Comparison of ENCODE assay signal across 14 cellular contexts in genomic region chr6:20038805-20039204, GRCh38.
DNase-seq lines count a peak whose midpoint lies in the region; ATAC-seq and TF ChIP-seq lines count a peak whose summit lies in the region.
"Had no signal": no experiment of that assay in that cellular context is flagged by ENCODE, and none has a peak within 500 bp of the region (broad histone marks: within the 10 kb centered on the region; RNA-seq: fewer than 3 reads in every experiment).

No MANE protein-coding gene starts in this region.

- no peaks in the 10 kb centered on the region for H3K36me3 Mint-ChIP-seq in activated CD4-positive, alpha-beta T cell treated with anti-CD3 and anti-CD28 coated beads for 36 hours (ENCODE audit: low read depth)

- ATAC-seq in activated CD4-positive, alpha-beta T cell treated with anti-CD3 and anti-CD28 coated beads for 36 hours: peak; percentile 47
- ATAC-seq in foreskin keratinocyte: no peak

- H3K27me3 Mint-ChIP-seq in activated CD4-positive, alpha-beta T cell treated with anti-CD3 and anti-CD28 coated beads for 36 hours: peaks cover 4% of the 10 kb centered on the region

- H3K27ac Mint-ChIP-seq in activated CD4-positive, alpha-beta T cell treated with anti-CD3 and anti-CD28 coated beads for 36 hours: no peak overlapping the region
- H3K27ac Mint-ChIP-seq: HFFc6 had no signal

- peak; percentile 9 for DNase-seq in activated CD4-positive, alpha-beta T cell treated with anti-CD3 and anti-CD28 coated beads for 36 hours
- DNase-seq in activated CD4-positive, alpha-beta T cell treated with anti-CD3 and anti-CD28 coated beads, Interleukin-2, amount 50 U/mL, for 1 hour: no peak
- DNase-seq in RPMI7951 (ENCODE audit: low read depth): peak; percentile 2
- peak; percentile 15 to 49 for DNase-seq in foreskin keratinocyte
- DNase-seq in superior temporal gyrus (ENCODE audit: extremely low spot score): peak; percentile 44
- DNase-seq in DMS153 treated with DMSO at 0.1 percent for 48 hours (lab: John Stamatoyannopoulos, UW; ENCODE audit: unreplicated experiment): no peak
- DNase-seq in T1000 (lab: John Stamatoyannopoulos, UW): no peak
- no peak for DNase-seq in NCI-H82 treated with DMSO at 0.1 percent for 48 hours (lab: John Stamatoyannopoulos, UW; ENCODE audit: unreplicated experiment)
- DNase-seq: activated CD4-positive, alpha-beta T cell treated with anti-CD3 and anti-CD28 coated beads for 48 hours; activated T-cell treated with anti-CD3 and anti-CD28 coated beads, Interleukin-2, amount 50 U/mL, for 48 hours; HFFc6; NCI-H1092; NCI-H446 had no signal

- intact Hi-C loops in activated CD4-positive, alpha-beta T cell treated with anti-CD3 and anti-CD28 coated beads for 36 hours (cut with DNase I, micrococcal nuclease): no loop called here

- no peaks in the 10 kb centered on the region for H3K27me3 ChIP-seq in foreskin keratinocyte

- H3K4me1 ChIP-seq in foreskin keratinocyte: no peaks in the 10 kb centered on the region

- H3K4me3 Mint-ChIP-seq in activated CD4-positive, alpha-beta T cell treated with anti-CD3 and anti-CD28 coated beads for 36 hours: no peak overlapping the region
- H3K4me3 Mint-ChIP-seq: HFFc6 had no signal

- H3K27ac ChIP-seq in foreskin keratinocyte: no peak overlapping the region
- H3K27ac ChIP-seq: coronary artery had no signal

- POLR2A ChIA-PET in activated CD4-positive, alpha-beta T cell treated with anti-CD3 and anti-CD28 coated beads for 36 hours (lab: Charles Lee): no interaction called here

- H3K9me3 Mint-ChIP-seq in activated CD4-positive, alpha-beta T cell treated with anti-CD3 and anti-CD28 coated beads for 36 hours (ENCODE audit: low read depth): no peaks in the 10 kb centered on the region

- H3K4me1 Mint-ChIP-seq in activated CD4-positive, alpha-beta T cell treated with anti-CD3 and anti-CD28 coated beads for 36 hours: no peaks in the 10 kb centered on the region

- TF ChIP-seq CTCF in foreskin keratinocyte (conservative IDR thresholded peaks at IDR 0.05): no peak

- CTCF ChIA-PET in activated CD4-positive, alpha-beta T cell treated with anti-CD3 and anti-CD28 coated beads for 36 hours (lab: Charles Lee): no interaction called here

Comparison
In these comparisons a context has a peak if more than half of its experiments do, and no peak if none do; other contexts are left out.
1. DNase-seq: peak in activated CD4-positive, alpha-beta T cell treated with anti-CD3 and anti-CD28 coated beads for 36 hours (single experiment), RPMI7951 (single experiment), foreskin keratinocyte (2 of 2) and superior temporal gyrus (single experiment); none in activated CD4-positive, alpha-beta T cell treated with anti-CD3 and anti-CD28 coated beads, Interleukin-2, amount 50 U/mL, for 1 hour (single experiment), DMS153 treated with DMSO at 0.1 percent for 48 hours (single experiment), T1000 (single experiment) and NCI-H82 treated with DMSO at 0.1 percent for 48 hours (single experiment).